ENCODE assay signal across 8 cellular contexts in the genomic region with DNA sequence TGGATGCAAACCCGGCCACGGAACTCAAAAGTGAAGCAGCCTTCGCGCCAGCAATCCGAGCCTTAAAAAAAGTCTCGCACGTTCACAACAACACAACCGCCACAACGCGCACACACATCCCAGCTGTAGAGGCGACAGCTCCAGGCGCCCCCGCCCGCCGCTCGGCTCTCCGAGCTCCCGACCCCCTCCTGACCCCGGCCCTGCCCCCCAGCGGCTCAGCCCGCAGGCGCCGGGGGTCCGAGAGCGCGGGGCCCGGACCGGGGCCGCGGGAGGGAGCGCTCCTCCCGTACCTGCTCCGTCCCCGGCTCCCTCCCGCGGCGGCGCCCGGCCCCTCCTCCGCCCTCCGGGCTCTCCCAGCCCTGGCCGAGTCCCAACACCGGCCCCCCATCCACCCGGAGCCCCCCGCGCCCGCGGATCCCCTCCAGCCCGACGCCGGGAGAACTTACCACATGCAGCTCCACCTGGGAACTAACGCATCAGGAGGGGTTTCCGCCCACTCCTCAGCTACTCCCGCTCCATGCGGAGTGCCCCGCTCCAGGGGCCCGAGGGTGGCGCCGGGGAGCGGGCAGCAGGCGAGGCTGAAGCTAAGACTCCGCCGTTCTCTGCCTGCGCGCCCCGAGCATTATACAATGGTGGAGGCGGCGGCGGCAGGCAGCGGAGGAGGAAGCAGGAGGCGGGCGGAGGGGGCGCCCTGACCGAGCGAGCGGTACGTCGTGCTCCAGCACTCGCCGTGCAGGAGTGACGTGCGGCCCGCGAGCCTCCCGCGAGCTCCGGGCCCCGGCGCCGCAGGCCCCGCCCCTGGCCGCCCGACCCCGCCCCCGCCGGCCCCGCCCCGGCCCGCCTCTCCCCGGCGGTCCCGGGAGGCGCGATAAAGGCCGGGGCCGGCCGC. TPM values are rescaled to one million over a fixed set of nuclear protein-coding genes. Genes with fewer than 3 reads are reported as not detected.
DNase-seq lines count a peak whose midpoint lies in the region; ATAC-seq, FAIRE-seq and TF ChIP-seq lines count a peak whose summit lies in the region.

A gene with protein sequence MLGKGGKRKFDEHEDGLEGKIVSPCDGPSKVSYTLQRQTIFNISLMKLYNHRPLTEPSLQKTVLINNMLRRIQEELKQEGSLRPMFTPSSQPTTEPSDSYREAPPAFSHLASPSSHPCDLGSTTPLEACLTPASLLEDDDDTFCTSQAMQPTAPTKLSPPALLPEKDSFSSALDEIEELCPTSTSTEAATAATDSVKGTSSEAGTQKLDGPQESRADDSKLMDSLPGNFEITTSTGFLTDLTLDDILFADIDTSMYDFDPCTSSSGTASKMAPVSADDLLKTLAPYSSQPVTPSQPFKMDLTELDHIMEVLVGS (minus strand): TSS at position 740 of the 889 bp plus-strand sequence. CDS start 17,042 bp downstream, outside the sequence.

- no peaks in the 10 kb centered on the region for H3K9me3 ChIP-seq in right atrium auricular region

- DNase-seq in GM12891 (ENCODE audit: insufficient read length, low spot score) (peak; percentile 85), NCI-H146 treated with DMSO at 0.1 percent for 48 hours (lab: John Stamatoyannopoulos, UW; ENCODE audit: unreplicated experiment) (peak; percentile 56), amniotic stem cell (lab: John Stamatoyannopoulos, UW) (peak; percentile 83), right atrium auricular region (ENCODE audit: low spot score) (peak; percentile 88), OCI-M2 (lab: John Stamatoyannopoulos, UW; ENCODE audit: unreplicated experiment) (no peak)

- H3K27ac ChIP-seq in right atrium auricular region, result peak within 1 kb of the TSS; percentile 100
- peak within 1 kb of the TSS; percentile 98 for H3K27ac ChIP-seq in rectal smooth muscle tissue (ENCODE audit: low read depth, low read length)

- no peaks in the 10 kb centered on the region for H3K27me3 Mint-ChIP-seq in T-helper 1 cell treated with Interleukin-12 subunit alpha and Interleukin-12 subunit beta and Interleukin-4 antibody, amounts not matched to agents 30 μg/mL and 1 μg/mL, for 36 hours (ENCODE audit: low read depth)

- peak; percentile 80 for FAIRE-seq in GM12891 (lab: Jason Lieb, UNC)

- H3K4me1 ChIP-seq in right atrium auricular region (peaks cover 0 to 55% of the 10 kb centered on the region in 2 donors), rectal smooth muscle tissue (ENCODE audit: control insufficient read depth, insufficient read depth, low read length) (peaks cover 12% of the 10 kb centered on the region)

- H3K27me3 ChIP-seq in right atrium auricular region, result no peaks in the 10 kb centered on the region
- no peaks in the 10 kb centered on the region for H3K27me3 ChIP-seq in rectal smooth muscle tissue (ENCODE audit: control insufficient read depth, insufficient read depth, low read length)

- H3K4me3 Mint-ChIP-seq in T-helper 1 cell treated with Interleukin-12 subunit alpha and Interleukin-12 subunit beta and Interleukin-4 antibody, amounts not matched to agents 30 μg/mL and 1 μg/mL, for 36 hours, result peak within 1 kb of the TSS; percentile 93

- peaks cover 58% of the 10 kb centered on the region for H3K4me1 Mint-ChIP-seq in T-helper 1 cell treated with Interleukin-12 subunit alpha and Interleukin-12 subunit beta and Interleukin-4 antibody, amounts not matched to agents 30 μg/mL and 1 μg/mL, for 36 hours (ENCODE audit: low read depth)

- TF ChIP-seq CTCF in right atrium auricular region (IDR thresholded peaks at IDR 0.05), result peak in 1 of 2 donors; percentile 54

- H3K36me3 ChIP-seq in right atrium auricular region (no peaks in the 10 kb centered on the region), rectal smooth muscle tissue (ENCODE audit: control insufficient read depth, insufficient read depth, low read length) (no peaks in the 10 kb centered on the region)

- peak within 1 kb of the TSS; percentile 82 for H3K9ac ChIP-seq in rectal smooth muscle tissue (ENCODE audit: low read length)

- H3K9me3 Mint-ChIP-seq in T-helper 1 cell treated with Interleukin-12 subunit alpha and Interleukin-12 subunit beta and Interleukin-4 antibody, amounts not matched to agents 30 μg/mL and 1 μg/mL, for 36 hours, result no peaks in the 10 kb centered on the region

- H3K27ac Mint-ChIP-seq in T-helper 1 cell treated with Interleukin-12 subunit alpha and Interleukin-12 subunit beta and Interleukin-4 antibody, amounts not matched to agents 30 μg/mL and 1 μg/mL, for 36 hours, result peak within 1 kb of the TSS; percentile 90

- peak; percentile 65; the same call in 1 of the 2 replicates for TF ChIP-seq POLR2A in GM12891 (IDR thresholded peaks at IDR 0.05; ENCODE audit: low read depth, low read length)

- peak; percentile 81 for ATAC-seq in HG02798 (IDR thresholded peaks at IDR 0.05; ENCODE audit: poor library complexity, unreplicated experiment)

- peaks cover 7% of the 10 kb centered on the region for H3K36me3 Mint-ChIP-seq in T-helper 1 cell treated with Interleukin-12 subunit alpha and Interleukin-12 subunit beta and Interleukin-4 antibody, amounts not matched to agents 30 μg/mL and 1 μg/mL, for 36 hours (ENCODE audit: low read depth)

- peak within 1 kb of the TSS; percentile 84 to 87 for H3K4me3 ChIP-seq in right atrium auricular region
- H3K4me3 ChIP-seq in rectal smooth muscle tissue (ENCODE audit: low read length), result peak within 1 kb of the TSS; percentile 81

TF ChIP-seq in GM12891, 5 proteins besides CTCF, POLR2A, EP300 and RAD21:
- TF ChIP-seq PAX5 (IDR thresholded peaks at IDR 0.05; ENCODE audit: insufficient read depth, low read length, severe bottlenecking) (no peak), POU2F2 (IDR thresholded peaks at IDR 0.05; ENCODE audit: low read depth, low read length) (no peak), POLR2AphosphoS5 (IDR thresholded peaks at IDR 0.05; ENCODE audit: low read depth, low read length) (0 out of 2 replicates have a peak, but pooled peaks have one; percentile 37), TAF1 (IDR thresholded peaks at IDR 0.05; ENCODE audit: low read depth, low read length) (peak; percentile 62)

RNA-seq across cellular contexts. Expression of the gene that starts here (rescaled TPM):
- 16.5 TPM for polyA plus RNA-seq in GM12891 (2012; ENCODE audit: low read depth, missing spikeins)
- 10 to 100 TPM; 15.8 to 22.2 TPM for total RNA-seq in right atrium auricular region
